Comparison of ENCODE assay signal across 10 cellular contexts in the genomic region with DNA sequence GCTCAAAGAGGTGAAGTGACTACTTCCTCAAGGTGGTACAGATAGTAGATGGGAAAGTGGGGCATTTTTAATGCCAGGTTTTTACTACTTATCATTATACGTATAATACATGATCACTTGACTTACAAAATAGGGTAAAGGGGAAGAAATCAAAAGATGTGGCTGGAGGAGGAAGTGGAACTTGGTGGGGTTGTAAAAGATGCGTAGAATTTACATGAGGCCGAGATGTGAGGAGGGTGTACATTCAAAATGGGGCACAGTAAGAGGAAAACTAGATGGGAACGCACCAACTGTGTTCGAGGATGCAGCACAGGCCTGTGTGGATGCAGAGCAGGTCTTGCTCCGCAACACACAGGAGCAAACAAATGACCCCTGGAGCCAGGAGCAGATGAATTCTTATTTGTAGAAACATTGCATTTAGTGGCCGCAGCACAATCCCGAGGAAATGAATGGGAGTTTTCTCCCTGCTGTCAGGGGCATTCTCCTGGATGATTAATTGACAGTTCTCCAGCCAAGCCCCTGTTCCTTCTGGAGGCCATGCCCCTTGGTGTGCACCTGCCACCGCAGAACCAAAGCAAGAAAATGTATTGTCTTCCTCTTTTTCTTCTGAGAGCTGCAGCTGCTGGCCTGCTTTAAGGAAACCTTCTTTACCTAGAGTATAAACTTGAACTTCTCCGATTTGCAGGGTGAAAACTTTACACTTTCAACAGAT.
DNase-seq lines count a peak whose midpoint lies in the region; ATAC-seq and TF ChIP-seq lines count a peak whose summit lies in the region.
"Had no signal": no experiment of that assay in that cellular context is flagged by ENCODE, and none has a peak within 500 bp of the region (broad histone marks: within the 10 kb centered on the region; RNA-seq: fewer than 3 reads in every experiment).

No MANE protein-coding gene starts in this region.

- H3K4me3 ChIP-seq in BLaER1 treated with 17β-estradiol and CSF1 and Interleukin-3, amounts not matched to agents 10 nM and 100 nM: no peak overlapping the region

- intact Hi-C loops in activated B cell treated with CpG ODN at 0.5 μM for 24 hours (cut with micrococcal nuclease): loop anchor here (1.0 to 5.0 kb wide), 4 partner anchors 13 to 453 kb away; no protein-coding TSS in a partner anchor

- peak overlapping the region; percentile 52 for H3K4me3 Mint-ChIP-seq in activated B cell treated with CpG ODN at 0.5 μM for 24 hours
- H3K4me3 Mint-ChIP-seq: activated naive CD8-positive, alpha-beta T cell treated with anti-CD3 and anti-CD28 coated beads, Interleukin-2, amount 10 ng/mL, durations not matched to agents 7 days and 5 days had no signal

- H3K36me3 ChIP-seq in BLaER1 treated with 17β-estradiol and CSF1 and Interleukin-3, amounts not matched to agents 10 nM and 100 nM: no peaks in the 10 kb centered on the region

- H4K20me1 ChIP-seq in BLaER1 treated with 17β-estradiol and CSF1 and Interleukin-3, amounts not matched to agents 10 nM and 100 nM: no peaks in the 10 kb centered on the region

- peaks cover 13% of the 10 kb centered on the region for H3K9me3 Mint-ChIP-seq in activated B cell treated with CpG ODN at 0.5 μM for 24 hours

- peaks cover 39% of the 10 kb centered on the region for H3K4me1 Mint-ChIP-seq in activated B cell treated with CpG ODN at 0.5 μM for 24 hours
- H3K4me1 Mint-ChIP-seq: activated naive CD8-positive, alpha-beta T cell treated with anti-CD3 and anti-CD28 coated beads, Interleukin-2, amount 10 ng/mL, durations not matched to agents 7 days and 5 days had no signal

- H3K36me3 Mint-ChIP-seq in activated B cell treated with CpG ODN at 0.5 μM for 24 hours (ENCODE audit: low read depth): no peaks in the 10 kb centered on the region
- H3K36me3 Mint-ChIP-seq: activated naive CD8-positive, alpha-beta T cell treated with anti-CD3 and anti-CD28 coated beads, Interleukin-2, amount 10 ng/mL, durations not matched to agents 7 days and 5 days had no signal

- H3K27ac Mint-ChIP-seq in activated B cell treated with CpG ODN at 0.5 μM for 24 hours: peak overlapping the region; percentile 86
- H3K27ac Mint-ChIP-seq: activated naive CD8-positive, alpha-beta T cell treated with anti-CD3 and anti-CD28 coated beads, Interleukin-2, amount 10 ng/mL, durations not matched to agents 7 days and 5 days had no signal

- H3K4me2 ChIP-seq in BLaER1 treated with 17β-estradiol and CSF1 and Interleukin-3, amounts not matched to agents 10 nM and 100 nM: peak overlapping the region; percentile 30 to 79 (median 67); a peak in 21 of 22 replicates

- no peak for TF ChIP-seq CTCF in activated B cell treated with CpG ODN at 0.5 μM for 24 hours (IDR thresholded peaks at IDR 0.05)
- no peak for TF ChIP-seq CTCF in omental fat pad (IDR thresholded peaks at IDR 0.05)
- TF ChIP-seq CTCF in GM20000 (IDR thresholded peaks at IDR 0.05; ENCODE audit: extremely low read depth, missing control alignments): no peak

- peak overlapping the region in 2 of 11 experiments; percentile 1 to 38; a peak in 2 of 22 replicates for H3K9ac ChIP-seq in BLaER1 treated with 17β-estradiol and CSF1 and Interleukin-3, amounts not matched to agents 10 nM and 100 nM

- ATAC-seq in GM21360 (IDR thresholded peaks at IDR 0.05; ENCODE audit: unreplicated experiment): peak; percentile 78
- ATAC-seq in HG03135 (IDR thresholded peaks at IDR 0.05; ENCODE audit: unreplicated experiment): peak; percentile 92
- ATAC-seq in activated B cell treated with CpG ODN at 0.5 μM for 24 hours (ENCODE audit: low read depth): peak; percentile 93
- no peak for ATAC-seq in omental fat pad (ENCODE audit: low FRiP score)
- ATAC-seq: foreskin keratinocyte had no signal

- no peaks in the 10 kb centered on the region for H3K27me3 ChIP-seq in BLaER1 treated with 17β-estradiol and CSF1 and Interleukin-3, amounts not matched to agents 10 nM and 100 nM
- H3K27me3 ChIP-seq: foreskin keratinocyte had no signal

- POLR2A ChIA-PET in activated B cell treated with CpG ODN at 0.5 μM for 24 hours (lab: Charles Lee): interaction anchor here (1.0 to 2.6 kb wide), 3 partner anchors 13 to 455 kb away, joined by 3 to 9 read pairs (median 4); no protein-coding TSS in a partner anchor

- peaks cover 14 to 32% (median 24%) of the 10 kb centered on the region in 10 experiments for H3K4me1 ChIP-seq in BLaER1 treated with 17β-estradiol and CSF1 and Interleukin-3, amounts not matched to agents 10 nM and 100 nM
- H3K4me1 ChIP-seq: foreskin keratinocyte had no signal

- DNase-seq in activated B cell treated with CpG ODN at 0.5 μM for 24 hours (peak; percentile 28), DMS 273 (lab: John Stamatoyannopoulos, UW; ENCODE audit: unreplicated experiment) (no peak), mucosa of gallbladder (ENCODE audit: low spot score) (no peak), omental fat pad (ENCODE audit: low spot score) (no peak), GM20000 (ENCODE audit: low spot score) (no peak)
- DNase-seq: activated naive CD8-positive, alpha-beta T cell treated with anti-CD3 and anti-CD28 coated beads, Interleukin-2, amount 10 ng/mL, durations not matched to agents 7 days and 5 days; foreskin keratinocyte had no signal

- H3K27me3 Mint-ChIP-seq in activated B cell treated with CpG ODN at 0.5 μM for 24 hours: no peaks in the 10 kb centered on the region
- H3K27me3 Mint-ChIP-seq: activated naive CD8-positive, alpha-beta T cell treated with anti-CD3 and anti-CD28 coated beads, Interleukin-2, amount 10 ng/mL, durations not matched to agents 7 days and 5 days had no signal

- CTCF ChIA-PET in activated B cell treated with CpG ODN at 0.5 μM for 24 hours (lab: Charles Lee): no interaction called here

- peak overlapping the region in 3 of 11 experiments; percentile 27 to 44 (median 34); a peak in 5 of 22 replicates for H3K27ac ChIP-seq in BLaER1 treated with 17β-estradiol and CSF1 and Interleukin-3, amounts not matched to agents 10 nM and 100 nM
- H3K27ac ChIP-seq: foreskin keratinocyte had no signal

- H3K9me3 ChIP-seq in BLaER1 treated with 17β-estradiol and CSF1 and Interleukin-3, amounts not matched to agents 10 nM and 100 nM (replicated peaks in 1 of 11): peaks cover 8 to 23% (median 16%) of the 10 kb centered on the region in 11 experiments; a peak in 20 of 22 replicates
